In genomic region chr2:77418537-77418936, GRCh38 we compare ENCODE assay signal across 1 cellular context.
TF ChIP-seq lines count a peak whose summit lies in the region.

No MANE protein-coding gene starts in this region.

TF ChIP-seq in H1, 55 proteins besides CTCF, POLR2A, EP300 and RAD21 (continued from another document):
- TF ChIP-seq EGR1 (IDR thresholded peaks at IDR 0.05; ENCODE audit: borderline replicate concordance, low read depth, low read length) = no peak
- no peak for TF ChIP-seq RNF2 (IDR thresholded peaks at IDR 0.05; ENCODE audit: borderline replicate concordance, low read depth, low read length, missing control alignments, poor library complexity, severe bottlenecking)
- TF ChIP-seq SIN3A (conservative IDR thresholded peaks at IDR 0.05 in 1 of 2, IDR thresholded peaks at IDR 0.05 in 1 of 2; ENCODE audit: low read depth in 1 of 2, low read length in 2 of 2) = no peak
